13 cellular contexts compared by ENCODE assay signal in the genomic region with DNA sequence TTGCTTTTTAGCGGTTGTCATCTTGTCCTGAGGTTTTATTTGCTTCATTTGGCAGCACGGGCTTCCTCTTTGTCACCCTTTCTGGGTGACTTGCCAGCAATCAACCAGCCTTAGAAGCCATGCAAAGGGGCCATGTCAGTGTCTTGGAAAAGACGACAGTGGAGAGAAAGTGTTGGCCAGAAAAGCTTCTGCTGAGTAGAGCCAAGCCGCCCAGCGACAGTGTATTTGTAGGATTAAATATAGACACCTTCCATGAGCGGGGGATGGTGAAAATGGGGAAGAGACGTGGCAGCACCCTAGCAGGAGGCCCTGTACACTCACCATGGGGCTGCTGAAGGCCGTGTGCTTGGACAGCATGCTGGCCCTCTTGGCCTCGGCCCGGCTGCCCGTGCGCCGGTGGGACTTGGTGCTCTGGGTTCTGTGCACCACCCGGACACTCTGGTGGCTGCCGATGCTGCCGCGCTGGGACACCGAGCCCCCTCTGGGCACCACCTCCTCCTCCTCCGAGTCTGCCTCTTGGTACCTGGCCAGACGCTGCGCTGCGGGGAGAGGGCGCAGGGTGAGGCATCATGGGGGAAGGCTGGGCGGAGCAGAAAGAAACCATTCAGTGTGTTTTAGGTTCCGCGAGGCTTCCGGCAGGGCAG.
DNase-seq lines count a peak whose midpoint lies in the region; ATAC-seq and TF ChIP-seq lines count a peak whose summit lies in the region.
"Had no signal": no experiment of that assay in that cellular context is flagged by ENCODE, and none has a peak within 500 bp of the region (broad histone marks: within the 10 kb centered on the region; RNA-seq: fewer than 3 reads in every experiment).

No MANE protein-coding gene starts in this region.

- no peaks in the 10 kb centered on the region for H3K36me3 Mint-ChIP-seq in brain

- H3K4me3 ChIP-seq in spleen (no peak overlapping the region), foreskin fibroblast (ENCODE audit: low read depth in 1 of 2, low read length in 2 of 2) (no peak overlapping the region)
- H3K4me3 ChIP-seq: esophagus muscularis mucosa had no signal

- peak overlapping the region in 4 of 5 experiments; percentile 9 to 54 (median 34) for H3K4me3 Mint-ChIP-seq in brain
- H3K4me3 Mint-ChIP-seq: activated naive CD4-positive, alpha-beta T cell treated with anti-CD3 and anti-CD28 coated beads, Interleukin-2, amount 10 ng/mL, durations not matched to agents 7 days and 5 days had no signal

- H3K27ac ChIP-seq in spleen = no peak overlapping the region
- H3K27ac ChIP-seq: esophagus muscularis mucosa had no signal

- peak overlapping the region; percentile 41 to 92 (median 85) for H3K27ac Mint-ChIP-seq in brain
- H3K27ac Mint-ChIP-seq: activated naive CD4-positive, alpha-beta T cell treated with anti-CD3 and anti-CD28 coated beads, Interleukin-2, amount 10 ng/mL, durations not matched to agents 7 days and 5 days had no signal

- no peaks in the 10 kb centered on the region for H3K9me3 Mint-ChIP-seq in brain
- H3K9me3 Mint-ChIP-seq: activated naive CD4-positive, alpha-beta T cell treated with anti-CD3 and anti-CD28 coated beads, Interleukin-2, amount 10 ng/mL, durations not matched to agents 7 days and 5 days had no signal

- H3K36me3 ChIP-seq in spleen = no peaks in the 10 kb centered on the region

- peaks cover 39% of the 10 kb centered on the region for H3K4me1 Mint-ChIP-seq in brain
- H3K4me1 Mint-ChIP-seq: activated naive CD4-positive, alpha-beta T cell treated with anti-CD3 and anti-CD28 coated beads, Interleukin-2, amount 10 ng/mL, durations not matched to agents 7 days and 5 days had no signal

- peaks cover 13% of the 10 kb centered on the region for H3K27me3 Mint-ChIP-seq in brain
- H3K27me3 Mint-ChIP-seq: activated naive CD4-positive, alpha-beta T cell treated with anti-CD3 and anti-CD28 coated beads, Interleukin-2, amount 10 ng/mL, durations not matched to agents 7 days and 5 days had no signal

- 75 to 85% (median 81%) methylated on average over 19 to 27 of the region's 27 CpGs for WGBS in spleen, 5 donors

- DNase-seq in spleen (peak; percentile 69), foreskin fibroblast (no peak), NCI-H510A (lab: John Stamatoyannopoulos, UW) (no peak)
- DNase-seq: activated CD8-positive, alpha-beta memory T cell treated with anti-CD3 and anti-CD28 coated beads for 24 hours; activated naive CD4-positive, alpha-beta T cell treated with anti-CD3 and anti-CD28 coated beads, Interleukin-2, amount 10 ng/mL, durations not matched to agents 7 days and 5 days; left ventricle myocardium superior; NCI-H187 treated with DMSO at 0.1 percent for 48 hours; NK-92 treated with Interleukin-12 subunit alpha and Interleukin-12 subunit beta, amount 100 ng/mL, for 24 hours had no signal

- ATAC-seq in GM18868 (IDR thresholded peaks at IDR 0.05; ENCODE audit: unreplicated experiment) (peak; percentile 28), HG03354 (IDR thresholded peaks at IDR 0.05; ENCODE audit: poor library complexity, severe bottlenecking, unreplicated experiment) (peak; percentile 32), HG03045 (IDR thresholded peaks at IDR 0.05; ENCODE audit: unreplicated experiment) (no peak)
- ATAC-seq: left ventricle myocardium superior had no signal

- no peak for TF ChIP-seq POLR2A in spleen (IDR thresholded peaks at IDR 0.05)

- no peak for TF ChIP-seq CTCF in brain (conservative IDR thresholded peaks at IDR 0.05)
- TF ChIP-seq CTCF in spleen (IDR thresholded peaks at IDR 0.05 in 8 of 11, conservative IDR thresholded peaks at IDR 0.05 in 3 of 11) = no peak
- no peak for TF ChIP-seq CTCF in foreskin fibroblast (IDR thresholded peaks at IDR 0.05; ENCODE audit: low read depth, low read length)

- peaks cover 0 to 9% (median 0%) of the 10 kb centered on the region in 6 donors for H3K4me1 ChIP-seq in spleen

- peaks cover 0 to 13% (median 0%) of the 10 kb centered on the region in 7 donors for H3K27me3 ChIP-seq in spleen (replicated peaks in 1 of 7)
- H3K27me3 ChIP-seq: esophagus muscularis mucosa had no signal

- intact Hi-C loops in spleen (cut with DNase I; ENCODE audit: low total_unique reads) = no loop called here

- no peaks in the 10 kb centered on the region for H3K9me3 ChIP-seq in spleen
- H3K9me3 ChIP-seq: esophagus muscularis mucosa had no signal
